In genomic region chr2:62030902-62031301, GRCh38 we compare ENCODE assay signal across 17 cellular contexts.
DNase-seq lines count a peak whose midpoint lies in the region; ATAC-seq, FAIRE-seq and TF ChIP-seq lines count a peak whose summit lies in the region.
"Had no signal": no experiment of that assay in that cellular context is flagged by ENCODE, and none has a peak within 500 bp of the region (broad histone marks: within the 10 kb centered on the region; RNA-seq: fewer than 3 reads in every experiment).

No MANE protein-coding gene starts in this region.

- FAIRE-seq in GM12891 (lab: Jason Lieb, UNC) = peak; percentile 56
- FAIRE-seq: GM19239, H54 had no signal

- DNase-seq in GM12891 (ENCODE audit: insufficient read length, low spot score) (no peak), iris pigment epithelial cell (ENCODE audit: low read depth) (peak; percentile 6), smooth muscle cell (lab: John Stamatoyannopoulos, UW; ENCODE audit: unreplicated experiment) (no peak), H4 (ENCODE audit: low spot score) (no peak)
- DNase-seq in stimulated activated effector memory CD8-positive, alpha-beta T cell treated with anti-CD3 and anti-CD28 coated beads, Interleukin-12 subunit alpha, Interleukin-12 subunit beta, amount 100 ng/mL, for 72 hours (ENCODE audit: low spot score in 2 of 2) = no peak
- DNase-seq: C1 segment of cervical spinal cord; Calu3; CD4-positive, alpha-beta memory T cell; COR-L47; DMS53; DMS79 treated with DMSO at 0.1 percent for 48 hours; HFFc6 had no signal

- no peak overlapping the region for H3K4me3 Mint-ChIP-seq in stimulated activated effector memory CD8-positive, alpha-beta T cell treated with anti-CD3 and anti-CD28 coated beads, Interleukin-12 subunit alpha, Interleukin-12 subunit beta, amount 100 ng/mL, for 72 hours
- H3K4me3 Mint-ChIP-seq: CD4-positive, alpha-beta memory T cell; GM23338; HFFc6 had no signal

- ATAC-seq in stimulated activated effector memory CD8-positive, alpha-beta T cell treated with anti-CD3 and anti-CD28 coated beads, Interleukin-12 subunit alpha, Interleukin-12 subunit beta, amount 100 ng/mL, for 72 hours = no peak
- no peak for ATAC-seq in HG03196 (IDR thresholded peaks at IDR 0.05; ENCODE audit: unreplicated experiment)
- ATAC-seq: GM23338 had no signal

- H3K9ac ChIP-seq in smooth muscle cell (ENCODE audit: low read depth) = no peak overlapping the region

- no peaks in the 10 kb centered on the region for H4K20me1 ChIP-seq in smooth muscle cell (ENCODE audit: low read depth)

- TF ChIP-seq POLR2A in GM12891 (IDR thresholded peaks at IDR 0.05; ENCODE audit: low read depth, low read length) = no peak

- no peaks in the 10 kb centered on the region for H3K79me2 ChIP-seq in smooth muscle cell (ENCODE audit: low read depth)

- no peak overlapping the region for H3K4me3 ChIP-seq in smooth muscle cell
- H3K4me3 ChIP-seq: GM23338, HAP-1 had no signal

- H3K36me3 ChIP-seq in smooth muscle cell (ENCODE audit: low read depth) = no peaks in the 10 kb centered on the region
- H3K36me3 ChIP-seq: HAP-1 had no signal

- TF ChIP-seq CTCF in smooth muscle cell (IDR thresholded peaks at IDR 0.05; ENCODE audit: borderline replicate concordance, insufficient read depth, poor library complexity, severe bottlenecking) = no peak

- peak overlapping the region; percentile 1 for H3K4me2 ChIP-seq in smooth muscle cell
- H3K4me2 ChIP-seq: GM23338 had no signal

- H3F3A ChIP-seq in smooth muscle cell (ENCODE audit: low read depth) = no peaks in the 10 kb centered on the region

- no peak overlapping the region for H3K27ac Mint-ChIP-seq in stimulated activated effector memory CD8-positive, alpha-beta T cell treated with anti-CD3 and anti-CD28 coated beads, Interleukin-12 subunit alpha, Interleukin-12 subunit beta, amount 100 ng/mL, for 72 hours
- H3K27ac Mint-ChIP-seq: CD4-positive, alpha-beta memory T cell; HFFc6 had no signal

- no peaks in the 10 kb centered on the region for H3K9me3 ChIP-seq in smooth muscle cell (replicated peaks; ENCODE audit: low read depth)
- H3K9me3 ChIP-seq: HAP-1 had no signal

- no peaks in the 10 kb centered on the region for H3K9me3 Mint-ChIP-seq in stimulated activated effector memory CD8-positive, alpha-beta T cell treated with anti-CD3 and anti-CD28 coated beads, Interleukin-12 subunit alpha, Interleukin-12 subunit beta, amount 100 ng/mL, for 72 hours
- H3K9me3 Mint-ChIP-seq: GM23338, HFFc6 had no signal

- H3K27me3 ChIP-seq in smooth muscle cell (ENCODE audit: low read depth) = no peaks in the 10 kb centered on the region

- H3K4me1 ChIP-seq in smooth muscle cell (ENCODE audit: low read depth) = peaks cover 17% of the 10 kb centered on the region

- H3K27ac ChIP-seq in smooth muscle cell (ENCODE audit: low read depth) = peak overlapping the region; percentile 67

- no peak overlapping the region for H2AFZ ChIP-seq in smooth muscle cell (ENCODE audit: low read depth)
- H2AFZ ChIP-seq: GM23338 had no signal

- H3K36me3 Mint-ChIP-seq in stimulated activated effector memory CD8-positive, alpha-beta T cell treated with anti-CD3 and anti-CD28 coated beads, Interleukin-12 subunit alpha, Interleukin-12 subunit beta, amount 100 ng/mL, for 72 hours = no peaks in the 10 kb centered on the region

- H3K4me1 Mint-ChIP-seq in stimulated activated effector memory CD8-positive, alpha-beta T cell treated with anti-CD3 and anti-CD28 coated beads, Interleukin-12 subunit alpha, Interleukin-12 subunit beta, amount 100 ng/mL, for 72 hours = no peaks in the 10 kb centered on the region
- H3K4me1 Mint-ChIP-seq: CD4-positive, alpha-beta memory T cell had no signal

TF ChIP-seq in GM12891, 5 proteins besides CTCF, POLR2A, EP300 and RAD21:
- TF ChIP-seq POLR2AphosphoS5 (IDR thresholded peaks at IDR 0.05; ENCODE audit: low read depth, low read length) = no peak
- no peak for TF ChIP-seq TAF1 (IDR thresholded peaks at IDR 0.05; ENCODE audit: low read depth, low read length)
- no peak for TF ChIP-seq POU2F2 (IDR thresholded peaks at IDR 0.05; ENCODE audit: low read depth, low read length)
- no peak for TF ChIP-seq PAX5 (IDR thresholded peaks at IDR 0.05; ENCODE audit: insufficient read depth, low read length, severe bottlenecking)
- TF ChIP-seq SPI1 (IDR thresholded peaks at IDR 0.05; ENCODE audit: low read depth, low read length) = no peak
TF ChIP-seq in GM12891: peak in this region for 0.
